Comparison of ENCODE assay signal across 19 cellular contexts in genomic region chr1:25473653-25474225, GRCh38. TPM values are rescaled to one million over a fixed set of nuclear protein-coding genes. Genes with fewer than 3 reads are reported as not detected.
DNase-seq lines count a peak whose midpoint lies in the region; ATAC-seq, FAIRE-seq and TF ChIP-seq lines count a peak whose summit lies in the region.
"Had no signal": no experiment of that assay in that cellular context is flagged by ENCODE, and none has a peak within 500 bp of the region (broad histone marks: within the 10 kb centered on the region; RNA-seq: fewer than 3 reads in every experiment).

No MANE protein-coding gene starts in this region.

- no peaks in the 10 kb centered on the region for H3K36me3 Mint-ChIP-seq in T-helper 17 cell (ENCODE audit: low read depth)
- peaks cover 9% of the 10 kb centered on the region for H3K36me3 Mint-ChIP-seq in central memory CD8-positive, alpha-beta T cell (ENCODE audit: insufficient read depth)

- no peak for TF ChIP-seq POLR2A in spleen (IDR thresholded peaks at IDR 0.05)

- FAIRE-seq in frontal cortex (lab: Jason Lieb, UNC) = no peak
- FAIRE-seq: endothelial cell of umbilical vein, G401.6 had no signal

- no peak overlapping the region for H3K27ac ChIP-seq in spleen
- H3K27ac ChIP-seq: foreskin keratinocyte, left lung, SJSA1 had no signal

- H3K4me3 ChIP-seq in spleen = no peak overlapping the region
- H3K4me3 ChIP-seq: left lung, SJSA1, smooth muscle cell had no signal

- H3K4me3 Mint-ChIP-seq in T-helper 17 cell = peak overlapping the region; percentile 55
- no peak overlapping the region for H3K4me3 Mint-ChIP-seq in central memory CD8-positive, alpha-beta T cell

- H3K36me3 ChIP-seq in spleen = peaks cover 0 to 23% (median 0%) of the 10 kb centered on the region in 6 donors
- H3K36me3 ChIP-seq: left lung, SJSA1 had no signal

- H3K9me3 ChIP-seq in T-helper 17 cell (ENCODE audit: control insufficient read depth, low read length, poor library complexity, severe bottlenecking) (no peaks in the 10 kb centered on the region), spleen (no peaks in the 10 kb centered on the region)
- H3K9me3 ChIP-seq: left lung, SJSA1 had no signal

- H3K27ac Mint-ChIP-seq in T-helper 17 cell = no peak overlapping the region
- H3K27ac Mint-ChIP-seq in central memory CD8-positive, alpha-beta T cell (ENCODE audit: low read depth) = peak overlapping the region; percentile 62

- 72 to 95% (median 90%) methylated on average over 1 of the region's 1 CpG for WGBS in spleen, 5 donors

- DNase-seq in left ventricle myocardium superior (no peak), cardiac septum (ENCODE audit: low spot score) (no peak), T-helper 17 cell (no peak), frontal cortex (ENCODE audit: low spot score in 2 of 2) (no peak), spleen (no peak), posterior cingulate gyrus (no peak)
- no peak for DNase-seq in central memory CD8-positive, alpha-beta T cell (ENCODE audit: low spot score in 2 of 2)
- DNase-seq: Calu3, foreskin keratinocyte, KG1, left lung, NCI-H510A treated with DMSO at 0.1 percent for 48 hours, PC-3 had no signal

- peaks cover 0 to 66% (median 17%) of the 10 kb centered on the region in 6 donors for H3K4me1 ChIP-seq in spleen

- peaks cover 23% of the 10 kb centered on the region for H3K4me1 Mint-ChIP-seq in T-helper 17 cell
- peaks cover 43% of the 10 kb centered on the region for H3K4me1 Mint-ChIP-seq in central memory CD8-positive, alpha-beta T cell

- H3K27me3 Mint-ChIP-seq in T-helper 17 cell = no peaks in the 10 kb centered on the region
- no peaks in the 10 kb centered on the region for H3K27me3 Mint-ChIP-seq in central memory CD8-positive, alpha-beta T cell

- TF ChIP-seq CTCF in spleen (IDR thresholded peaks at IDR 0.05 in 8 of 11, conservative IDR thresholded peaks at IDR 0.05 in 3 of 11) = no peak

- ATAC-seq in left ventricle myocardium superior (peak; percentile 30), T-helper 17 cell (peak; percentile 30), HG02970 (IDR thresholded peaks at IDR 0.05; ENCODE audit: low FRiP score, unreplicated experiment) (no peak)
- no peak for ATAC-seq in central memory CD8-positive, alpha-beta T cell (replicated peaks; ENCODE audit: extremely low read depth, poor library complexity, severe bottlenecking)
- ATAC-seq: foreskin keratinocyte, left lung, PC-3 had no signal

- H3K27me3 ChIP-seq in spleen (replicated peaks in 1 of 7) = no peaks in the 10 kb centered on the region
- H3K27me3 ChIP-seq: foreskin keratinocyte, left lung, SJSA1 had no signal

- H3K9me3 Mint-ChIP-seq in central memory CD8-positive, alpha-beta T cell = no peaks in the 10 kb centered on the region

- intact Hi-C loops in left ventricle myocardium superior (cut with micrococcal nuclease) = no loop called here
- intact Hi-C loops in cardiac septum (cut with DNase I) = no loop called here
- intact Hi-C loops in spleen (cut with DNase I; ENCODE audit: low total_unique reads) = no loop called here
- intact Hi-C loops in posterior cingulate gyrus (cut with DNase I) = no loop called here

RNA-seq across cellular contexts. Expression of gene MACO1, which starts 43.0 kb away (rescaled TPM):
- total RNA-seq in left ventricle myocardium superior (15.6 TPM), cardiac septum (10.3 TPM), T-helper 17 cell (10 to 100 TPM; 16.3 to 21.6 TPM), frontal cortex (103 TPM), spleen (10 to 100 TPM; 14.3 to 21.0 (median 19.2) TPM)
- 1 to 10 TPM; 6.9 to 9.7 (median 7.4) TPM for polyA plus RNA-seq in spleen

RNA-seq across cellular contexts. Expression of gene RHCE, which starts 53.1 kb away (rescaled TPM):
- total RNA-seq in left ventricle myocardium superior (1.0 TPM), cardiac septum (0.57 TPM), T-helper 17 cell (not detected), frontal cortex (under 0.01 TPM), spleen (1 to 10 TPM in 1 of 7 donors, under 1 TPM in 5, not detected in 1; 0.41 to 7.1 (median 0.60) TPM)
- under 1 TPM in 2 of 3 donors, not detected in 1; 0.13 to 0.21 TPM for polyA plus RNA-seq in spleen
- total RNA-seq: Calu3, endothelial cell of umbilical vein, posterior vena cava had no signal

Comparison
In these comparisons a context has a peak if more than half of its experiments do, and no peak if none do; other contexts are left out.
1. ATAC-seq: peak in left ventricle myocardium superior (single experiment) and T-helper 17 cell (single experiment); none in central memory CD8-positive, alpha-beta T cell (single experiment) and HG02970 (single experiment).